ENCODE assay signal across 22 cellular contexts in genomic region chr4:14863420-14864364, GRCh38.
A peak's percentile ranks its signal among the peaks of the same experiment; 100 is the strongest.
DNase-seq lines count a peak whose midpoint lies in the region; ATAC-seq and TF ChIP-seq lines count a peak whose summit lies in the region.
"Had no signal": no experiment of that assay in that cellular context is flagged by ENCODE, and none has a peak within 500 bp of the region (broad histone marks: within the 10 kb centered on the region; RNA-seq: fewer than 3 reads in every experiment).

No MANE protein-coding gene starts in this region.

- no peak overlapping the region for H3K18ac ChIP-seq in mesenchymal stem cell (ENCODE audit: low read depth in 1 of 2, low read length in 2 of 2)

- no peak overlapping the region for H4K91ac ChIP-seq in mesenchymal stem cell (ENCODE audit: low read length)

- H3K27me3 ChIP-seq in GM23338 (ENCODE audit: insufficient read depth) (peaks cover 3% of the 10 kb centered on the region; the same call in 1 of the 2 replicates), mesenchymal stem cell (ENCODE audit: control insufficient read depth in 1 of 2, insufficient read depth in 1 of 2, low read length in 2 of 2) (peaks cover 0 to 4% of the 10 kb centered on the region in 2 experiments), suprapubic skin (no peaks in the 10 kb centered on the region), ovary (no peaks in the 10 kb centered on the region)
- H3K27me3 ChIP-seq: body of pancreas, colonic mucosa, foreskin keratinocyte, right lobe of liver, upper lobe of left lung had no signal

- H3K4me3 ChIP-seq in GM23338 (no peak overlapping the region), mesenchymal stem cell (ENCODE audit: insufficient read depth in 1 of 2, low read depth in 1 of 2, low read length in 2 of 2) (peak overlapping the region in 1 of 2 experiments; percentile 48), suprapubic skin (no peak overlapping the region), ovary (no peak overlapping the region), coronary artery (no peak overlapping the region)
- H3K4me3 ChIP-seq: body of pancreas, colonic mucosa, mucosa of descending colon, right lobe of liver, upper lobe of left lung had no signal

- peak overlapping the region; percentile 56 for H3K9ac ChIP-seq in mesenchymal stem cell (ENCODE audit: low read length)

- H3K9me3 ChIP-seq in mesenchymal stem cell (ENCODE audit: control insufficient read depth, low read length) (no peaks in the 10 kb centered on the region), suprapubic skin (no peaks in the 10 kb centered on the region), ovary (no peaks in the 10 kb centered on the region)
- H3K9me3 ChIP-seq: body of pancreas, colonic mucosa, mucosa of descending colon, right lobe of liver, upper lobe of left lung had no signal

- no peak for ATAC-seq in GM23338
- ATAC-seq: body of pancreas, right lobe of liver had no signal

- no peak overlapping the region for H2BK120ac ChIP-seq in mesenchymal stem cell (ENCODE audit: low read depth, low read length)

- H3K79me1 ChIP-seq in mesenchymal stem cell (replicated peaks; ENCODE audit: low read length, poor library complexity, severe bottlenecking) = no peaks in the 10 kb centered on the region

- no peak overlapping the region for H3K14ac ChIP-seq in mesenchymal stem cell (ENCODE audit: low read length in 2 of 2)

- DNase-seq in GM23338 (ENCODE audit: low spot score) (no peak), mesenchymal stem cell (no peak), suprapubic skin (ENCODE audit: low spot score in 2 of 2) (no peak), ovary (no peak), T-helper 9 cell (no peak), T-helper 2 cell (no peak), coronary artery (ENCODE audit: low spot score) (no peak)
- DNase-seq: activated naive CD8-positive, alpha-beta T cell treated with anti-CD3 and anti-CD28 coated beads for 36 hours; body of pancreas; DND-41; foreskin keratinocyte; NCI-H1105; NCI-H510A treated with DMSO at 0.1 percent for 48 hours; occipital lobe; right lobe of liver; RPMI8226 had no signal

- H3K27ac Mint-ChIP-seq in GM23338 = no peak overlapping the region
- peak overlapping the region in 4 of 5 experiments; percentile 0 to 23 (median 16) for H3K27ac Mint-ChIP-seq in brain
- H3K27ac Mint-ChIP-seq: activated naive CD8-positive, alpha-beta T cell treated with anti-CD3 and anti-CD28 coated beads for 36 hours; activated T-helper 1 cell treated with anti-CD3 and anti-CD28 coated beads, Interleukin-12 subunit alpha, Interleukin-12 subunit beta, Interleukin-2, Interleukin-4 antibody, amounts not matched to agents 30 ng/mL and 10 ng/mL and 1 ng/mL, durations not matched to agents 14 hours and 24 hours and 36 hours; stimulated activated memory B cell treated with anti-CD40 and anti-IgM and Interleukin-4, amounts not matched to agents 10 μg/mL and 1 μg/mL and 100 μg/mL, for 72 hours had no signal

- H3K4me1 ChIP-seq in GM23338 (ENCODE audit: insufficient read depth) = no peaks in the 10 kb centered on the region
- H3K4me1 ChIP-seq in mesenchymal stem cell (ENCODE audit: control insufficient read depth, insufficient read depth, low read depth, low read length) = no peaks in the 10 kb centered on the region
- peaks cover 21% of the 10 kb centered on the region for H3K4me1 ChIP-seq in suprapubic skin
- peaks cover 2% of the 10 kb centered on the region for H3K4me1 ChIP-seq in ovary (ENCODE audit: insufficient read depth)
- H3K4me1 ChIP-seq: colonic mucosa, foreskin keratinocyte had no signal

- WGBS in mesenchymal stem cell = 95% methylated on average over 14 of the region's 16 CpGs
- WGBS in suprapubic skin = 63% methylated on average over 16 of the region's 16 CpGs
- WGBS in ovary, 3 donors = 58 to 64% (median 64%) methylated on average over 16 of the region's 16 CpGs

- no peak overlapping the region for H3K23ac ChIP-seq in mesenchymal stem cell (ENCODE audit: low read length in 2 of 2)

- no peaks in the 10 kb centered on the region for H3K36me3 ChIP-seq in GM23338 (ENCODE audit: insufficient read depth)
- no peaks in the 10 kb centered on the region for H3K36me3 ChIP-seq in mesenchymal stem cell (ENCODE audit: control insufficient read depth in 1 of 2, insufficient read depth in 2 of 2, low read depth in 1 of 2, low read length in 2 of 2)
- no peaks in the 10 kb centered on the region for H3K36me3 ChIP-seq in suprapubic skin
- no peaks in the 10 kb centered on the region for H3K36me3 ChIP-seq in ovary
- H3K36me3 ChIP-seq: colonic mucosa, right lobe of liver, upper lobe of left lung had no signal

- TF ChIP-seq EP300 in suprapubic skin (IDR thresholded peaks at IDR 0.05) (no peak), ovary (IDR thresholded peaks at IDR 0.05) (no peak)

- H3K9me3 Mint-ChIP-seq in GM23338 (no peaks in the 10 kb centered on the region), brain (peaks cover 0 to 2% (median 0%) of the 10 kb centered on the region in 5 experiments)
- H3K9me3 Mint-ChIP-seq: activated T-helper 1 cell treated with anti-CD3 and anti-CD28 coated beads, Interleukin-12 subunit alpha, Interleukin-12 subunit beta, Interleukin-2, Interleukin-4 antibody, amounts not matched to agents 30 ng/mL and 10 ng/mL and 1 ng/mL, durations not matched to agents 14 hours and 24 hours and 36 hours; stimulated activated memory B cell treated with anti-CD40 and anti-IgM and Interleukin-4, amounts not matched to agents 10 μg/mL and 1 μg/mL and 100 μg/mL, for 72 hours had no signal

- H3K9me2 ChIP-seq in GM23338 (ENCODE audit: insufficient read depth) = no peaks in the 10 kb centered on the region

- no peaks in the 10 kb centered on the region for H3K36me3 Mint-ChIP-seq in GM23338 (ENCODE audit: low read depth)
- no peaks in the 10 kb centered on the region for H3K36me3 Mint-ChIP-seq in brain
- H3K36me3 Mint-ChIP-seq: stimulated activated memory B cell treated with anti-CD40 and anti-IgM and Interleukin-4, amounts not matched to agents 10 μg/mL and 1 μg/mL and 100 μg/mL, for 72 hours had no signal

- H2BK5ac ChIP-seq in mesenchymal stem cell (ENCODE audit: low read depth, low read length, poor library complexity, severe bottlenecking) = no peak overlapping the region

- H3K27me3 Mint-ChIP-seq in GM23338 (ENCODE audit: insufficient read depth, low read depth, poor library complexity) (peaks cover 10% of the 10 kb centered on the region), brain (peaks cover 12% of the 10 kb centered on the region)

- peaks cover 6% of the 10 kb centered on the region for H3K4me1 Mint-ChIP-seq in GM23338
- H3K4me1 Mint-ChIP-seq in brain = peaks cover 33% of the 10 kb centered on the region
- H3K4me1 Mint-ChIP-seq: activated naive CD8-positive, alpha-beta T cell treated with anti-CD3 and anti-CD28 coated beads for 36 hours; stimulated activated memory B cell treated with anti-CD40 and anti-IgM and Interleukin-4, amounts not matched to agents 10 μg/mL and 1 μg/mL and 100 μg/mL, for 72 hours had no signal

- no peak overlapping the region for H2BK15ac ChIP-seq in mesenchymal stem cell (ENCODE audit: low read depth, poor library complexity, severe bottlenecking)

- H2AK5ac ChIP-seq in mesenchymal stem cell (ENCODE audit: low read length, severe bottlenecking) = no peak overlapping the region

- intact Hi-C loops in ovary (cut with DNase I) = no loop called here

- TF ChIP-seq POLR2A in suprapubic skin (IDR thresholded peaks at IDR 0.05) (no peak), ovary (IDR thresholded peaks at IDR 0.05) (no peak)

- no peak overlapping the region for H3K4me2 ChIP-seq in GM23338
- no peak overlapping the region for H3K4me2 ChIP-seq in mesenchymal stem cell (ENCODE audit: low read length, poor library complexity, severe bottlenecking)

- no peak for TF ChIP-seq CTCF in GM23338 (conservative IDR thresholded peaks at IDR 0.05; ENCODE audit: low read depth in 2 of 2)
- TF ChIP-seq CTCF in brain (conservative IDR thresholded peaks at IDR 0.05) = no peak
- TF ChIP-seq CTCF in suprapubic skin (IDR thresholded peaks at IDR 0.05) = no peak
- TF ChIP-seq CTCF in ovary (IDR thresholded peaks at IDR 0.05) = no peak
- TF ChIP-seq CTCF in coronary artery (IDR thresholded peaks at IDR 0.05) = no peak

- H3K4ac ChIP-seq in mesenchymal stem cell (ENCODE audit: low read depth in 1 of 2, low read length in 2 of 2) = no peak overlapping the region

- no peaks in the 10 kb centered on the region for H4K20me1 ChIP-seq in GM23338 (replicated peaks; ENCODE audit: insufficient read depth)

- no peaks in the 10 kb centered on the region for H3F3A ChIP-seq in GM23338 (replicated peaks; ENCODE audit: low read depth)

- H3K27ac ChIP-seq in GM23338 (ENCODE audit: low read depth) (no peak overlapping the region), mesenchymal stem cell (ENCODE audit: low read length, poor library complexity, severe bottlenecking) (no peak overlapping the region), suprapubic skin (peak overlapping the region; percentile 45), ovary (no peak overlapping the region), coronary artery (no peak overlapping the region)
- H3K27ac ChIP-seq: body of pancreas, colonic mucosa, foreskin keratinocyte, right lobe of liver, upper lobe of left lung had no signal

- H3K4me3 Mint-ChIP-seq in GM23338 (no peak overlapping the region), brain (no peak overlapping the region)
- H3K4me3 Mint-ChIP-seq: activated naive CD8-positive, alpha-beta T cell treated with anti-CD3 and anti-CD28 coated beads for 36 hours; activated T-helper 1 cell treated with anti-CD3 and anti-CD28 coated beads, Interleukin-12 subunit alpha, Interleukin-12 subunit beta, Interleukin-2, Interleukin-4 antibody, amounts not matched to agents 30 ng/mL and 10 ng/mL and 1 ng/mL, durations not matched to agents 14 hours and 24 hours and 36 hours; stimulated activated memory B cell treated with anti-CD40 and anti-IgM and Interleukin-4, amounts not matched to agents 10 μg/mL and 1 μg/mL and 100 μg/mL, for 72 hours had no signal

- H4K8ac ChIP-seq in mesenchymal stem cell (ENCODE audit: low read length) = no peak overlapping the region

- no peaks in the 10 kb centered on the region for H3K79me2 ChIP-seq in GM23338 (replicated peaks; ENCODE audit: insufficient read depth)

- no peak overlapping the region for H2BK12ac ChIP-seq in mesenchymal stem cell (ENCODE audit: low read length in 2 of 2)

- H2AFZ ChIP-seq in GM23338 (peak overlapping the region; percentile 67), mesenchymal stem cell (ENCODE audit: low read depth, low read length) (no peak overlapping the region)

TF ChIP-seq in GM23338, 12 proteins besides CTCF, POLR2A, EP300 and RAD21 (continues in another document):
- TF ChIP-seq EZH2phosphoT487 (IDR thresholded peaks at IDR 0.05; ENCODE audit: unreplicated experiment) (no peak), JUNB (IDR thresholded peaks at IDR 0.05; ENCODE audit: unreplicated experiment) (no peak), ZNF331 (CRISPR knock-in tag; IDR thresholded peaks at IDR 0.05; ENCODE audit: low read depth) (no peak)
